18 cellular contexts compared by ENCODE assay signal in genomic region chr17:27622914-27623313, GRCh38. TPM values are rescaled to one million over a fixed set of nuclear protein-coding genes. Genes with fewer than 3 reads are reported as not detected.
DNase-seq lines count a peak whose midpoint lies in the region; ATAC-seq and TF ChIP-seq lines count a peak whose summit lies in the region.
"Had no signal": no experiment of that assay in that cellular context is flagged by ENCODE, and none has a peak within 500 bp of the region (broad histone marks: within the 10 kb centered on the region; RNA-seq: fewer than 3 reads in every experiment).

No MANE protein-coding gene starts in this region.

- H3K36me3 Mint-ChIP-seq in activated naive CD4-positive, alpha-beta T cell treated with anti-CD3 and anti-CD28 coated beads, Interleukin-2, amount 10 ng/mL, durations not matched to agents 7 days and 5 days = peaks cover 44% of the 10 kb centered on the region
- peaks cover 20 to 49% of the 10 kb centered on the region in 2 donors for H3K36me3 Mint-ChIP-seq in activated naive CD4-positive, alpha-beta T cell treated with anti-CD3 and anti-CD28 coated beads, Interleukin-2, amount 50 U/mL, for 72 hours
- peaks cover 35% of the 10 kb centered on the region for H3K36me3 Mint-ChIP-seq in activated CD8-positive, alpha-beta T cell treated with anti-CD3 and anti-CD28 coated beads for 36 hours (ENCODE audit: low read depth)

- no peak for TF ChIP-seq CTCF in activated CD8-positive, alpha-beta T cell treated with anti-CD3 and anti-CD28 coated beads for 36 hours (IDR thresholded peaks at IDR 0.05)

- POLR2A ChIA-PET in activated CD8-positive, alpha-beta T cell treated with anti-CD3 and anti-CD28 coated beads for 36 hours (lab: Charles Lee) = no interaction called here

- peaks cover 32% of the 10 kb centered on the region for H3K4me1 Mint-ChIP-seq in activated naive CD4-positive, alpha-beta T cell treated with anti-CD3 and anti-CD28 coated beads, Interleukin-2, amount 10 ng/mL, durations not matched to agents 7 days and 5 days
- peaks cover 12% of the 10 kb centered on the region for H3K4me1 Mint-ChIP-seq in activated CD8-positive, alpha-beta T cell treated with anti-CD3 and anti-CD28 coated beads for 36 hours (ENCODE audit: low read depth)

- intact Hi-C loops in left ventricle myocardium superior (cut with micrococcal nuclease) (no loop called here), sciatic nerve (cut with DNase I) (no loop called here)
- intact Hi-C loops in activated CD8-positive, alpha-beta T cell treated with anti-CD3 and anti-CD28 coated beads for 36 hours (cut with micrococcal nuclease) = no loop called here

- no peak for ATAC-seq in activated naive CD4-positive, alpha-beta T cell treated with anti-CD3 and anti-CD28 coated beads, Interleukin-2, amount 50 U/mL, for 72 hours
- ATAC-seq in left ventricle myocardium superior (peak; percentile 79), sciatic nerve (peak; percentile 66)
- ATAC-seq in activated CD8-positive, alpha-beta T cell treated with anti-CD3 and anti-CD28 coated beads for 36 hours = no peak

- no peaks in the 10 kb centered on the region for H3K27me3 Mint-ChIP-seq in activated naive CD4-positive, alpha-beta T cell treated with anti-CD3 and anti-CD28 coated beads, Interleukin-2, amount 10 ng/mL, durations not matched to agents 7 days and 5 days
- no peaks in the 10 kb centered on the region for H3K27me3 Mint-ChIP-seq in activated CD8-positive, alpha-beta T cell treated with anti-CD3 and anti-CD28 coated beads for 36 hours
- H3K27me3 Mint-ChIP-seq: B cell had no signal

- peak overlapping the region; percentile 68 for H3K27ac Mint-ChIP-seq in activated naive CD4-positive, alpha-beta T cell treated with anti-CD3 and anti-CD28 coated beads, Interleukin-2, amount 10 ng/mL, durations not matched to agents 7 days and 5 days
- H3K27ac Mint-ChIP-seq in activated naive CD4-positive, alpha-beta T cell treated with anti-CD3 and anti-CD28 coated beads, Interleukin-2, amount 50 U/mL, for 72 hours = peak overlapping the region in 1 of 2 donors; percentile 62
- no peak overlapping the region for H3K27ac Mint-ChIP-seq in activated CD8-positive, alpha-beta T cell treated with anti-CD3 and anti-CD28 coated beads for 36 hours
- H3K27ac Mint-ChIP-seq: B cell had no signal

- no peak overlapping the region for H3K4me3 Mint-ChIP-seq in activated naive CD4-positive, alpha-beta T cell treated with anti-CD3 and anti-CD28 coated beads, Interleukin-2, amount 10 ng/mL, durations not matched to agents 7 days and 5 days
- no peak overlapping the region for H3K4me3 Mint-ChIP-seq in activated CD8-positive, alpha-beta T cell treated with anti-CD3 and anti-CD28 coated beads for 36 hours
- H3K4me3 Mint-ChIP-seq: B cell had no signal

- no peaks in the 10 kb centered on the region for H3K9me3 Mint-ChIP-seq in activated naive CD4-positive, alpha-beta T cell treated with anti-CD3 and anti-CD28 coated beads, Interleukin-2, amount 10 ng/mL, durations not matched to agents 7 days and 5 days
- no peaks in the 10 kb centered on the region for H3K9me3 Mint-ChIP-seq in activated naive CD4-positive, alpha-beta T cell treated with anti-CD3 and anti-CD28 coated beads, Interleukin-2, amount 50 U/mL, for 72 hours
- H3K9me3 Mint-ChIP-seq in activated CD8-positive, alpha-beta T cell treated with anti-CD3 and anti-CD28 coated beads for 36 hours = no peaks in the 10 kb centered on the region

- CTCF ChIA-PET in activated naive CD4-positive, alpha-beta T cell treated with anti-CD3 and anti-CD28 coated beads, Interleukin-2, amount 10 ng/mL, durations not matched to agents 7 days and 5 days (lab: Charles Lee) = interaction anchor here (1.0 to 1.9 kb wide), 2 partner anchors 23 to 28 kb away, joined by 3 to 7 read pairs; no protein-coding TSS in a partner anchor
- CTCF ChIA-PET in activated CD8-positive, alpha-beta T cell treated with anti-CD3 and anti-CD28 coated beads for 36 hours (lab: Charles Lee) = interaction anchor here (1.9 to 12.1 kb wide), 2 partner anchors 21 to 29 kb away, joined by 4 to 109 read pairs; no protein-coding TSS in a partner anchor

- DNase-seq in activated naive CD4-positive, alpha-beta T cell treated with anti-CD3 and anti-CD28 coated beads, Interleukin-2, amount 10 ng/mL, durations not matched to agents 7 days and 5 days = no peak
- no peak for DNase-seq in activated naive CD4-positive, alpha-beta T cell treated with anti-CD3 and anti-CD28 coated beads, Interleukin-2, amount 50 U/mL, for 72 hours (ENCODE audit: low spot score in 2 of 2)
- peak in 31 of 58 donors; percentile 9 to 66 (median 28) for DNase-seq in anterior cingulate cortex (lab: John Stamatoyannopoulos, UW)
- peak; percentile 50 for DNase-seq in left ventricle myocardium superior
- DNase-seq in sciatic nerve (ENCODE audit: low spot score) = no peak
- DNase-seq in NAMALWA (ENCODE audit: low spot score) = no peak
- DNase-seq in RPMI8226 = no peak
- no peak for DNase-seq in activated CD8-positive, alpha-beta T cell treated with anti-CD3 and anti-CD28 coated beads for 36 hours
- DNase-seq: EL, GM23248, IMR-90, NCI-H1105, NCI-H2029 treated with DMSO at 0.1 percent for 48 hours, NCI-H226, NCI-H510A treated with DMSO at 0.1 percent for 48 hours, NCI-H748 treated with DMSO at 0.1 percent for 48 hours, PC-9 had no signal

RNA-seq across cellular contexts. Expression of gene LGALS9, which starts 8.1 kb away (rescaled TPM):
- 10 to 100 TPM; 22.2 to 71.5 TPM for total RNA-seq in activated naive CD4-positive, alpha-beta T cell treated with anti-CD3 and anti-CD28 coated beads, Interleukin-2, amount 50 U/mL, for 72 hours
- total RNA-seq in left ventricle myocardium superior (16.9 TPM), sciatic nerve (41.8 TPM)
- total RNA-seq in activated CD8-positive, alpha-beta T cell treated with anti-CD3 and anti-CD28 coated beads for 36 hours = 10 to 100 TPM; 17.3 to 18.4 TPM

Comparison
In these comparisons a context has a peak if more than half of its experiments do, and no peak if none do; other contexts are left out.
1. DNase-seq: peak in anterior cingulate cortex (31 of 58) and left ventricle myocardium superior (single experiment); none in activated naive CD4-positive, alpha-beta T cell treated with anti-CD3 and anti-CD28 coated beads, Interleukin-2, amount 10 ng/mL, durations not matched to agents 7 days and 5 days (single experiment), activated naive CD4-positive, alpha-beta T cell treated with anti-CD3 and anti-CD28 coated beads, Interleukin-2, amount 50 U/mL, for 72 hours (0 of 2), sciatic nerve (single experiment), NAMALWA (single experiment), RPMI8226 (single experiment) and activated CD8-positive, alpha-beta T cell treated with anti-CD3 and anti-CD28 coated beads for 36 hours (single experiment).
2. ATAC-seq: peak in left ventricle myocardium superior (single experiment) and sciatic nerve (single experiment); none in activated naive CD4-positive, alpha-beta T cell treated with anti-CD3 and anti-CD28 coated beads, Interleukin-2, amount 50 U/mL, for 72 hours (0 of 2) and activated CD8-positive, alpha-beta T cell treated with anti-CD3 and anti-CD28 coated beads for 36 hours (single experiment).